ENCODE assay signal across 8 cellular contexts in the genomic region with DNA sequence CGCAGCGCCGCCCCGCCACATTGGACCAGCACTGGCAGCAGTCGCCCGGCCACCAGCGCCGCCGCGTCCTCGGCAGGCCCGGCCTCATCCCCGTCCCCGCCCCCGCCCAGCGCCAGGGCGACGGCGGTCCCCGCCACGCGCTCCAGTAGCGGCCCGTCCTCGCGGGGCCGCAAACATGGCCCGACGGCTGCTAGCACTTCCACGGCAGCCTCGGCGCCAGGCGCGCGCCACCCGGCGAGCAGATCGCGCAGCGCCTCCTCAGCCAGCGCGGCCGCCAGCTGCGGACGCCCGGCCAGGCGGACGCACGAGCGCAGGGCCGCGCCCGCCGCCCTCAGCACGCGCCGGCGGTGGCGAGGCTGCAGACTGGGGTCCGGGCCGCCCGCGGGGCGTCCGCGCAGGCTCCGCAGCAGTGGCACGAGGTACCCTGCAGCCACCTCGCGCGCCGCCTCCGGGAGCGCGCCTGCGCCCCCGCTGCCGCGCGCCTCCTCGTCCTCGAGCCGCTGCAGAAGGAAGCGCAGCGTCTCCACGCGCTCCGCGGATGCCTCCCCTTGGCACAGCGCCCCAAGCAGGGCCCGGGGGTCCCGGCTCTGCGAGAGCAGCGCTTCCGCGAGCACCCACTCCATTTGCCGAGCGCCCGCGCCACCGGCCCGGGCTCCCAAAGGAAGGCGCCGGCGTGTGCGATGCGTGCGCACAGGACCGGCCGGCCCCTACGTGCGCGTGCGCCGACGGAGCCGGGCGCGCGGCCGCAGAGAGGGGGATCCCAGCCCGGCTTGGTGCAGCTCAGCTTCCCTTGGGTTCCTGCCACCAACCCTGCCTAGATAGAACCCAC. TPM values are rescaled to one million over a fixed set of nuclear protein-coding genes. Genes with fewer than 3 reads are reported as not detected.
A peak's percentile ranks its signal among the peaks of the same experiment; 100 is the strongest.
DNase-seq lines count a peak whose midpoint lies in the region; ATAC-seq and TF ChIP-seq lines count a peak whose summit lies in the region.

TARBP1 (minus strand) TSS at position 699 of the 829 bp plus-strand sequence; CDS start at position 623, 76 bp downstream.

- H3K27ac Mint-ChIP-seq in activated CD4-positive, alpha-beta T cell treated with anti-CD3 and anti-CD28 coated beads, Interleukin-2, amount 10 ng/mL, durations not matched to agents 7 days and 5 days: peak within 1 kb of the TSS; percentile 87
- peak within 1 kb of the TSS; percentile 85 for H3K27ac Mint-ChIP-seq in dendritic cell treated with granulocyte-macrophage colony-stimulating factor and Interleukin-4, amounts not matched to agents 40 ng/mL and 50 ng/mL, for 4 days

- peak; percentile 48 for DNase-seq in NCI-H510A treated with DMSO at 0.1 percent for 48 hours (lab: John Stamatoyannopoulos, UW)
- DNase-seq in activated CD4-positive, alpha-beta T cell treated with anti-CD3 and anti-CD28 coated beads, Interleukin-2, amount 10 ng/mL, durations not matched to agents 7 days and 5 days: peak; percentile 67
- peak; percentile 72 for DNase-seq in stimulated activated CD4-positive, alpha-beta T cell treated with anti-CD3 and anti-CD28 coated beads, Interleukin-4, amount 100 ng/mL, for 24 hours

- H3K4me3 ChIP-seq in BLaER1: peak within 1 kb of the TSS; percentile 88
- peak within 1 kb of the TSS; percentile 82 to 96 (median 86) for H3K4me3 ChIP-seq in liver (ENCODE audit: low read depth in 1 of 3, low read length in 3 of 3)

- no peak for TF ChIP-seq RAD21 in liver (IDR thresholded peaks at IDR 0.05)

- intact Hi-C loops in dendritic cell treated with granulocyte-macrophage colony-stimulating factor and Interleukin-4, amounts not matched to agents 40 ng/mL and 50 ng/mL, for 4 days (cut with micrococcal nuclease): loop anchor here (10.0 kb wide), 1 partner anchor 104 kb away; the partner anchor contains the start of gene COA6

- H3K27me3 Mint-ChIP-seq in activated CD4-positive, alpha-beta T cell treated with anti-CD3 and anti-CD28 coated beads, Interleukin-2, amount 10 ng/mL, durations not matched to agents 7 days and 5 days: peaks cover 17% of the 10 kb centered on the region
- H3K27me3 Mint-ChIP-seq in dendritic cell treated with granulocyte-macrophage colony-stimulating factor and Interleukin-4, amounts not matched to agents 40 ng/mL and 50 ng/mL, for 4 days: peaks cover 15% of the 10 kb centered on the region

- H3K36me3 ChIP-seq in BLaER1 (no peaks in the 10 kb centered on the region), liver (ENCODE audit: control insufficient read depth in 4 of 4, insufficient read depth in 3 of 4, low read depth in 1 of 4, low read length in 3 of 4) (no peaks in the 10 kb centered on the region)

- H3K4me1 Mint-ChIP-seq in activated CD4-positive, alpha-beta T cell treated with anti-CD3 and anti-CD28 coated beads, Interleukin-2, amount 10 ng/mL, durations not matched to agents 7 days and 5 days: peaks cover 47% of the 10 kb centered on the region
- peaks cover 36% of the 10 kb centered on the region for H3K4me1 Mint-ChIP-seq in dendritic cell treated with granulocyte-macrophage colony-stimulating factor and Interleukin-4, amounts not matched to agents 40 ng/mL and 50 ng/mL, for 4 days (ENCODE audit: low read depth)

- peaks cover 16% of the 10 kb centered on the region; the same call in 1 of the 2 replicates for H4K20me1 ChIP-seq in BLaER1

- TF ChIP-seq CTCF in liver (IDR thresholded peaks at IDR 0.05; ENCODE audit: low read depth, low read length, missing input control): peak; percentile 5

- peak within 1 kb of the TSS; percentile 92 for H3K4me2 ChIP-seq in BLaER1

- POLR2A ChIA-PET in activated CD4-positive, alpha-beta T cell treated with anti-CD3 and anti-CD28 coated beads, Interleukin-2, amount 10 ng/mL, durations not matched to agents 7 days and 5 days (lab: Charles Lee): interaction anchor here (0.6 to 1.6 kb wide), 3 partner anchors 11 to 246 kb away, joined by 3 to 4 read pairs (median 4); no protein-coding TSS in a partner anchor

- H3K4me1 ChIP-seq in BLaER1 (peaks cover 50% of the 10 kb centered on the region), liver (ENCODE audit: control insufficient read depth in 4 of 4, insufficient read depth in 4 of 4, low read length in 3 of 4) (peaks cover 0 to 12% (median 8%) of the 10 kb centered on the region in 4 donors)

- H3K9ac ChIP-seq in BLaER1 (peak within 1 kb of the TSS; percentile 95), liver (ENCODE audit: low read depth in 1 of 2, low read length in 2 of 2) (peak within 1 kb of the TSS; percentile 36 to 65)

- under 1% methylated on average over 122 of the region's 122 CpGs for WGBS in liver

- H3K9me3 ChIP-seq in BLaER1 (no peaks in the 10 kb centered on the region), liver (ENCODE audit: control insufficient read depth in 4 of 4, low read length in 3 of 4) (no peaks in the 10 kb centered on the region)

- CTCF ChIA-PET in activated CD4-positive, alpha-beta T cell treated with anti-CD3 and anti-CD28 coated beads, Interleukin-2, amount 10 ng/mL, durations not matched to agents 7 days and 5 days (lab: Charles Lee): interaction anchor here (0.7 to 1.8 kb wide), 5 partner anchors 8 to 142 kb away, joined by 3 to 12 read pairs (median 3); no protein-coding TSS in a partner anchor

- peak; percentile 71 for ATAC-seq in HG03354 (IDR thresholded peaks at IDR 0.05; ENCODE audit: poor library complexity, severe bottlenecking, unreplicated experiment)

- H3K4me3 Mint-ChIP-seq in activated CD4-positive, alpha-beta T cell treated with anti-CD3 and anti-CD28 coated beads, Interleukin-2, amount 10 ng/mL, durations not matched to agents 7 days and 5 days: peak within 1 kb of the TSS; percentile 78
- H3K4me3 Mint-ChIP-seq in dendritic cell treated with granulocyte-macrophage colony-stimulating factor and Interleukin-4, amounts not matched to agents 40 ng/mL and 50 ng/mL, for 4 days: peak within 1 kb of the TSS; percentile 81

- H3K9me3 Mint-ChIP-seq in activated CD4-positive, alpha-beta T cell treated with anti-CD3 and anti-CD28 coated beads, Interleukin-2, amount 10 ng/mL, durations not matched to agents 7 days and 5 days: peaks cover 6% of the 10 kb centered on the region
- H3K9me3 Mint-ChIP-seq in dendritic cell treated with granulocyte-macrophage colony-stimulating factor and Interleukin-4, amounts not matched to agents 40 ng/mL and 50 ng/mL, for 4 days: no peaks in the 10 kb centered on the region

- H3K27me3 ChIP-seq in BLaER1 (no peaks in the 10 kb centered on the region), liver (ENCODE audit: control insufficient read depth in 4 of 4, insufficient read depth in 4 of 4, low read length in 3 of 4) (no peaks in the 10 kb centered on the region)

- peak within 1 kb of the TSS; percentile 96 for H3K27ac ChIP-seq in BLaER1
- peak within 1 kb of the TSS; percentile 78 to 82 for H3K27ac ChIP-seq in liver (ENCODE audit: low read depth in 1 of 2, low read length in 2 of 2)

- H3K36me3 Mint-ChIP-seq in activated CD4-positive, alpha-beta T cell treated with anti-CD3 and anti-CD28 coated beads, Interleukin-2, amount 10 ng/mL, durations not matched to agents 7 days and 5 days (ENCODE audit: low read depth): peaks cover 9% of the 10 kb centered on the region
- H3K36me3 Mint-ChIP-seq in dendritic cell treated with granulocyte-macrophage colony-stimulating factor and Interleukin-4, amounts not matched to agents 40 ng/mL and 50 ng/mL, for 4 days (ENCODE audit: low read depth): no peaks in the 10 kb centered on the region

- TF ChIP-seq POLR2A in GM19099 (IDR thresholded peaks at IDR 0.05; ENCODE audit: extremely low read depth, insufficient read length, low read depth): peak; percentile 81

TF ChIP-seq in liver, 16 proteins besides CTCF, POLR2A, EP300 and RAD21 (continues in another document):
- TF ChIP-seq HNF4G (IDR thresholded peaks at IDR 0.05) (no peak), GABPA (IDR thresholded peaks at IDR 0.05 in 1 of 2, conservative IDR thresholded peaks at IDR 0.05 in 1 of 2) (no peak), HNF4A (conservative IDR thresholded peaks at IDR 0.05) (no peak), FOXA2 (IDR thresholded peaks at IDR 0.05) (no peak), REST (IDR thresholded peaks at IDR 0.05) (no peak), SP1 (IDR thresholded peaks at IDR 0.05) (no peak), EGR1 (IDR thresholded peaks at IDR 0.05; ENCODE audit: low read depth in 2 of 2) (no peak), NR2F2 (IDR thresholded peaks at IDR 0.05) (no peak), JUND (IDR thresholded peaks at IDR 0.05) (no peak)

RNA-seq across cellular contexts. Expression of gene TARBP1, which starts in this region (rescaled TPM):
- total RNA-seq in activated CD4-positive, alpha-beta T cell treated with anti-CD3 and anti-CD28 coated beads, Interleukin-2, amount 10 ng/mL, durations not matched to agents 7 days and 5 days: 10 to 100 TPM; 31.3 to 33.2 TPM
- total RNA-seq in liver: 10 to 100 TPM; 11.9 to 17.6 TPM
- 1 to 10 TPM; 4.1 to 6.4 TPM for polyA plus RNA-seq in liver

Comparison
In these comparisons a context has a peak if more than half of its experiments do, and no peak if none do; other contexts are left out.
1. Peak in every context shown above with its lines: DNase-seq, ATAC-seq, H3K4me3 ChIP-seq and H3K27ac ChIP-seq.